10 cellular contexts compared by ENCODE assay signal in genomic region chr5:159198063-159199036, GRCh38. TPM values are rescaled to one million over a fixed set of nuclear protein-coding genes. Genes with fewer than 3 reads are reported as not detected.
DNase-seq lines count a peak whose midpoint lies in the region; ATAC-seq and TF ChIP-seq lines count a peak whose summit lies in the region.
"Had no signal": no experiment of that assay in that cellular context is flagged by ENCODE, and none has a peak within 500 bp of the region (broad histone marks: within the 10 kb centered on the region; RNA-seq: fewer than 3 reads in every experiment).

No MANE protein-coding gene starts in this region.

- H3K27me3 Mint-ChIP-seq in activated naive CD8-positive, alpha-beta T cell treated with anti-CD3 and anti-CD28 coated beads for 36 hours, result no peaks in the 10 kb centered on the region
- H3K27me3 Mint-ChIP-seq in Caco-2 (ENCODE audit: insufficient read depth, unreplicated experiment) (no peaks in the 10 kb centered on the region), progenitor cell of endocrine pancreas (no peaks in the 10 kb centered on the region)

- DNase-seq in GM12865 (ENCODE audit: low read depth) (peak; percentile 76), Caco-2 (no peak), HT-29 (ENCODE audit: low spot score) (no peak), progenitor cell of endocrine pancreas (ENCODE audit: low spot score, unreplicated experiment) (no peak), NCI-H2227 treated with DMSO at 0.1 percent for 48 hours (lab: John Stamatoyannopoulos, UW) (no peak)
- no peak for DNase-seq in activated naive CD8-positive, alpha-beta T cell treated with anti-CD3 and anti-CD28 coated beads for 36 hours
- DNase-seq: activated CD4-positive, alpha-beta T cell treated with anti-CD3 and anti-CD28 coated beads for 4 hours had no signal

- H3K9me3 ChIP-seq in Caco-2, result no peaks in the 10 kb centered on the region

- H3K4me3 ChIP-seq in GM12865 (ENCODE audit: low read depth, low read length), result no peak overlapping the region
- H3K4me3 ChIP-seq in Caco-2 (ENCODE audit: low read depth, low read length), result no peak overlapping the region
- H3K4me3 ChIP-seq: smooth muscle cell had no signal

- CTCF ChIA-PET in Caco-2 (lab: Charles Lee), result no interaction called here

- H3K27me3 ChIP-seq in Caco-2 (replicated peaks; ENCODE audit: control insufficient read depth, insufficient read depth, low read length), result no peaks in the 10 kb centered on the region

- POLR2A ChIA-PET in Caco-2 (lab: Charles Lee), result no interaction called here

- peaks cover 60% of the 10 kb centered on the region for H3K4me1 Mint-ChIP-seq in activated naive CD8-positive, alpha-beta T cell treated with anti-CD3 and anti-CD28 coated beads for 36 hours
- H3K4me1 Mint-ChIP-seq in Caco-2 (ENCODE audit: low read depth, unreplicated experiment) (no peaks in the 10 kb centered on the region), progenitor cell of endocrine pancreas (ENCODE audit: low read depth) (no peaks in the 10 kb centered on the region)

- no peaks in the 10 kb centered on the region; the same call in 1 of the 2 replicates for H3K36me3 ChIP-seq in Caco-2 (ENCODE audit: control insufficient read depth, insufficient read depth, low read length)

- no TSS peak for BruUV-seq in Caco-2 (replicated peaks; lab: Mats Ljungman, UMichigan)

- peak; percentile 92 for ATAC-seq in GM21381 (IDR thresholded peaks at IDR 0.05; ENCODE audit: unreplicated experiment)
- ATAC-seq in HG03442 (IDR thresholded peaks at IDR 0.05; ENCODE audit: unreplicated experiment), result peak; percentile 95

- no peaks in the 10 kb centered on the region for H3K9me3 Mint-ChIP-seq in activated naive CD8-positive, alpha-beta T cell treated with anti-CD3 and anti-CD28 coated beads for 36 hours
- H3K9me3 Mint-ChIP-seq in Caco-2 (ENCODE audit: unreplicated experiment) (no peaks in the 10 kb centered on the region), progenitor cell of endocrine pancreas (ENCODE audit: low read depth) (no peaks in the 10 kb centered on the region)

- intact Hi-C loops in Caco-2 (cut with micrococcal nuclease; ENCODE audit: unreplicated experiment), result no loop called here

- H3K27ac Mint-ChIP-seq in activated naive CD8-positive, alpha-beta T cell treated with anti-CD3 and anti-CD28 coated beads for 36 hours, result peak overlapping the region; percentile 40
- H3K27ac Mint-ChIP-seq in Caco-2 (ENCODE audit: unreplicated experiment) (no peak overlapping the region), progenitor cell of endocrine pancreas (no peak overlapping the region)

- TF ChIP-seq CTCF in GM12865 (IDR thresholded peaks at IDR 0.05; ENCODE audit: insufficient read depth, low read depth, low read length, missing control alignments), result no peak
- TF ChIP-seq CTCF in Caco-2 (IDR thresholded peaks at IDR 0.05; ENCODE audit: insufficient read depth in 1 of 2, low read depth in 1 of 2, low read length in 1 of 2, severe bottlenecking in 1 of 2, unreplicated experiment in 1 of 2), result no peak
- TF ChIP-seq CTCF in progenitor cell of endocrine pancreas (IDR thresholded peaks at IDR 0.05; ENCODE audit: unreplicated experiment), result no peak

- no peaks in the 10 kb centered on the region for H3K4me1 ChIP-seq in Caco-2

- H3K4me3 Mint-ChIP-seq in activated naive CD8-positive, alpha-beta T cell treated with anti-CD3 and anti-CD28 coated beads for 36 hours, result no peak overlapping the region
- H3K4me3 Mint-ChIP-seq in Caco-2 (ENCODE audit: unreplicated experiment) (no peak overlapping the region), progenitor cell of endocrine pancreas (ENCODE audit: low read depth) (no peak overlapping the region)

- H3K36me3 Mint-ChIP-seq in activated naive CD8-positive, alpha-beta T cell treated with anti-CD3 and anti-CD28 coated beads for 36 hours, result peaks cover 60% of the 10 kb centered on the region
- H3K36me3 Mint-ChIP-seq in Caco-2 (ENCODE audit: insufficient read depth, unreplicated experiment), result peaks cover 20% of the 10 kb centered on the region
- peaks cover 10% of the 10 kb centered on the region for H3K36me3 Mint-ChIP-seq in progenitor cell of endocrine pancreas (ENCODE audit: insufficient read depth)

RNA-seq across cellular contexts. Expression of gene RNF145, which starts 11.0 kb away (rescaled TPM):
- total RNA-seq in activated naive CD8-positive, alpha-beta T cell treated with anti-CD3 and anti-CD28 coated beads for 36 hours, result 10 to 100 TPM; 80.3 to 88.5 TPM
- total RNA-seq in Caco-2 (2022), result 28.3 and 38.7 TPM in 2 replicates
- 14.3 and 14.4 TPM in 2 replicates for total RNA-seq in HT-29 (2014; rRNA removed; shearing (Covaris generic))
- total RNA-seq in progenitor cell of endocrine pancreas, result 56.6 and 62.7 TPM in 2 replicates
